26 cellular contexts compared by ENCODE assay signal in the genomic region with DNA sequence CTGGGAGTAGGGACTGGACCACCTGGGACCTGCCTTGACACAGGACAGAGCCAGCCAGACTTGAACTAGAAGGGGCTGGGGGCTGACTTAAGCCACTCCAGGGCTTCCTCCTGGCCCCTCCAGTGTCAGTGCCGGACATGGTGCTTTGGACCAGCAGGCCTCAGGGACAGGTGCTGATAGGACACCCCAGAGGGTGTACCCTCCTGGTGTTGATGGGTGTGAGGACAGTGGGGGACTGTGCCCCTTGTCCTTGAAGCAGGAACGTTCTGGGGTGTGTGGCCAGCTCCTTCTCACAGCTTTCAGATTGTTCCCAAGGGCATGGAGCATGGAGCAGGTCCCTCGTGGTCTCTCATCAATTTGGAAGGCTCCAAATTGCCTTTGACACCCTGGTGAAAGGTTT. TPM values are rescaled to one million over a fixed set of nuclear protein-coding genes. Genes with fewer than 3 reads are reported as not detected.
DNase-seq lines count a peak whose midpoint lies in the region; ATAC-seq, FAIRE-seq and TF ChIP-seq lines count a peak whose summit lies in the region.
"Had no signal": no experiment of that assay in that cellular context is flagged by ENCODE, and none has a peak within 500 bp of the region (broad histone marks: within the 10 kb centered on the region; RNA-seq: fewer than 3 reads in every experiment).

No MANE protein-coding gene starts in this region.

- DNase-seq in left ventricle myocardium superior (peak; percentile 7), left cardiac atrium (no peak), kidney (peak; percentile 55), NCI-H774 (lab: John Stamatoyannopoulos, UW) (no peak)
- DNase-seq in activated CD4-positive, alpha-beta T cell treated with anti-CD3 and anti-CD28 coated beads, Interleukin-2, amount 50 U/mL, for 48 hours, result no peak
- DNase-seq: BE2C; Calu3; CD4-positive, alpha-beta memory T cell; EL; Kasumi-1; MM.1S; NCI-H1092; NCI-H146; NCI-H2029 treated with DMSO at 0.1 percent for 48 hours; NCI-H2171 treated with DMSO at 0.1 percent for 48 hours; NCI-H446; NCI-H69; SIG-M5 had no signal

- no peak for TF ChIP-seq CTCF in VCaP (conservative IDR thresholded peaks at IDR 0.05)
- no peak for TF ChIP-seq CTCF in kidney (IDR thresholded peaks at IDR 0.05; ENCODE audit: borderline replicate concordance, extremely low read depth, insufficient read depth)

- peaks cover 22 to 39% of the 10 kb centered on the region in 2 donors for H3K4me1 ChIP-seq in kidney (ENCODE audit: control insufficient read depth in 1 of 2, insufficient read depth in 1 of 2, low read depth in 1 of 2, low read length in 2 of 2)
- H3K4me1 ChIP-seq: BE2C had no signal

- peak overlapping the region in 1 of 2 donors; percentile 18 for H3K4me3 ChIP-seq in kidney (ENCODE audit: low read length in 2 of 2)
- H3K4me3 ChIP-seq: GM12878, GM23338 had no signal

- no peak for FAIRE-seq in kidney (lab: Jason Lieb, UNC)
- FAIRE-seq: A204.1, GM12878 had no signal

- peak overlapping the region in 1 of 2 donors; percentile 46 for H3K9ac ChIP-seq in kidney (ENCODE audit: low read length in 2 of 2)

- peaks cover 3 to 5% of the 10 kb centered on the region in 2 donors for H3K36me3 ChIP-seq in kidney (ENCODE audit: control insufficient read depth in 1 of 2, insufficient read depth in 2 of 2, low read length in 2 of 2)
- H3K36me3 ChIP-seq: BE2C had no signal

- H3K27ac ChIP-seq in VCaP, result 0 out of 2 replicates have a peak overlapping the region, but pooled peaks have one; percentile 47
- H3K27ac ChIP-seq in kidney (ENCODE audit: low read depth in 2 of 2, low read length in 2 of 2), result peak overlapping the region; percentile 51 to 72
- peak overlapping the region; percentile 36 for H3K27ac ChIP-seq in temporal lobe (ENCODE audit: low read depth, low read length)

- no peaks in the 10 kb centered on the region for H3K9me3 ChIP-seq in kidney (ENCODE audit: control insufficient read depth in 1 of 2, low read length in 2 of 2)
- H3K9me3 ChIP-seq: BE2C had no signal

- ATAC-seq in left ventricle myocardium superior (no peak), left cardiac atrium (no peak), GM18909 (IDR thresholded peaks at IDR 0.05; ENCODE audit: poor library complexity, unreplicated experiment) (no peak)
- ATAC-seq: GM12878, HCT116 had no signal

- intact Hi-C loops in left ventricle myocardium superior (cut with micrococcal nuclease) (no loop called here), left cardiac atrium (cut with DNase I) (no loop called here), kidney (cut with DNase I) (no loop called here)

RNA-seq across cellular contexts. Expression of gene MAL, which starts 6.8 kb away (rescaled TPM):
- total RNA-seq in left ventricle myocardium superior (3.9 TPM), left cardiac atrium (1 to 10 TPM; 5.8 to 7.8 TPM), kidney (477 TPM), temporal lobe (not detected)
- 1,006 TPM for polyA plus RNA-seq in kidney (ENCODE audit: insufficient read depth, low read depth, low replicate concordance)
- total RNA-seq: Calu3, RPMI7951 had no signal

Comparison
In these comparisons a context has a peak if more than half of its experiments do, and no peak if none do; other contexts are left out.
1. DNase-seq: peak in left ventricle myocardium superior (single experiment) and kidney (single experiment); none in left cardiac atrium (single experiment), NCI-H774 (single experiment) and activated CD4-positive, alpha-beta T cell treated with anti-CD3 and anti-CD28 coated beads, Interleukin-2, amount 50 U/mL, for 48 hours (0 of 2).
2. RNA of gene MAL, which starts 6.8 kb away (total RNA-seq): 477 TPM in kidney (single experiment); 5.8 to 7.8 TPM in left cardiac atrium, 3.9 TPM in left ventricle myocardium superior (single experiment) and not detected in temporal lobe (single experiment); every median in the first group is over 10 times any median in the second.
3. Peak in every context shown above with its lines, with median percentiles within 50 percentile points of each other: H3K27ac ChIP-seq.